In genomic region chr10:59624951-59625350, GRCh38 we compare ENCODE assay signal across 1 cellular context.
A peak's percentile ranks its signal among the peaks of the same experiment; 100 is the strongest.
TF ChIP-seq lines count a peak whose summit lies in the region.

No MANE protein-coding gene starts in this region.

TF ChIP-seq in HEK293, 187 proteins besides CTCF, POLR2A, EP300 and RAD21 (continued from another document):
- TF ChIP-seq, protein P1, sequence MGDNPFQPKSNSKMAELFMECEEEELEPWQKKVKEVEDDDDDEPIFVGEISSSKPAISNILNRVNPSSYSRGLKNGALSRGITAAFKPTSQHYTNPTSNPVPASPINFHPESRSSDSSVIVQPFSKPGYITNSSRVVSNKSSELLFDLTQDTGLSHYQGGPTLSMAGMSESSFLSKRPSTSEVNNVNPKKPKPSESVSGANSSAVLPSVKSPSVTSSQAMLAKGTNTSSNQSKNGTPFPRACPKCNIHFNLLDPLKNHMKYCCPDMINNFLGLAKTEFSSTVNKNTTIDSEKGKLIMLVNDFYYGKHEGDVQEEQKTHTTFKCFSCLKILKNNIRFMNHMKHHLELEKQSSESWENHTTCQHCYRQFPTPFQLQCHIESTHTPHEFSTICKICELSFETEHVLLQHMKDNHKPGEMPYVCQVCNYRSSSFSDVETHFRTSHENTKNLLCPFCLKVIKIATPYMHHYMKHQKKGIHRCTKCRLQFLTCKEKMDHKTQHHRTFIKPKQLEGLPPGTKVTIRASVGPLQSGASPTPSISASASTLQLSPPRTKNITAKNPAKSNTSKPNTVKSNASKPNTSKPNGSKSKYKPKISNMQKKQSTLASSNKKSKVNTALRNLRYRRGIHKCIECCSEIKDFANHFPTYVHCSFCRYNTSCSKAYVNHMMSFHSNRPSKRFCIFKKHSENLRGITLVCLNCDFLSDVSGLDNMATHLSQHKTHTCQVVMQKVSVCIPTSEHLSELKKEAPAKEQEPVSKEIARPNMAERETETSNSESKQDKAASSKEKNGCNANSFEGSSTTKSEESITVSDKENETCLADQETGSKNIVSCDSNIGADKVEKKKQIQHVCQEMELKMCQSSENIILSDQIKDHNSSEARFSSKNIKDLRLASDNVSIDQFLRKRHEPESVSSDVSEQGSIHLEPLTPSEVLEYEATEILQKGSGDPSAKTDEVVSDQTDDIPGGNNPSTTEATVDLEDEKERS (tag by site-specific recombination; IDR thresholded peaks at IDR 0.05), result 0 out of 2 replicates have a peak, but pooled peaks have one; percentile 66
- TF ChIP-seq ZNF701 (tag by site-specific recombination; IDR thresholded peaks at IDR 0.05) (no peak), WT1 (tag by site-specific recombination; IDR thresholded peaks at IDR 0.05) (no peak), ZBTB17 (tag by site-specific recombination; IDR thresholded peaks at IDR 0.05) (no peak), ZNF521 (tag by site-specific recombination; IDR thresholded peaks at IDR 0.05) (no peak), ZNF311 (tag by site-specific recombination; IDR thresholded peaks at IDR 0.05; ENCODE audit: borderline replicate concordance) (no peak)
